Comparison of ENCODE assay signal across 1 cellular context in genomic region chr17:57990037-57990436, GRCh38.
TF ChIP-seq lines count a peak whose summit lies in the region.

No MANE protein-coding gene starts in this region.

TF ChIP-seq in K562, 482 proteins besides CTCF, POLR2A, EP300 and RAD21:
- no peak for TF ChIP-seq TBP (optimal IDR thresholded peaks at IDR 0.05; ENCODE audit: low read depth, low read length)
- TF ChIP-seq ZNF280A (IDR thresholded peaks at IDR 0.05; ENCODE audit: low read depth, partially characterized antibody) = no peak
- TF ChIP-seq, protein P1, sequence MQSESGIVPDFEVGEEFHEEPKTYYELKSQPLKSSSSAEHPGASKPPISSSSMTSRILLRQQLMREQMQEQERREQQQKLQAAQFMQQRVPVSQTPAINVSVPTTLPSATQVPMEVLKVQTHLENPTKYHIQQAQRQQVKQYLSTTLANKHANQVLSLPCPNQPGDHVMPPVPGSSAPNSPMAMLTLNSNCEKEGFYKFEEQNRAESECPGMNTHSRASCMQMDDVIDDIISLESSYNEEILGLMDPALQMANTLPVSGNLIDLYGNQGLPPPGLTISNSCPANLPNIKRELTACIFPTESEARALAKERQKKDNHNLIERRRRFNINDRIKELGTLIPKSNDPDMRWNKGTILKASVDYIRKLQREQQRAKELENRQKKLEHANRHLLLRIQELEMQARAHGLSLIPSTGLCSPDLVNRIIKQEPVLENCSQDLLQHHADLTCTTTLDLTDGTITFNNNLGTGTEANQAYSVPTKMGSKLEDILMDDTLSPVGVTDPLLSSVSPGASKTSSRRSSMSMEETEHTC (IDR thresholded peaks at IDR 0.05) = no peak
- no peak for TF ChIP-seq NR1H2 (CRISPR knock-in tag; IDR thresholded peaks at IDR 0.05)
- TF ChIP-seq SRSF1 (IDR thresholded peaks at IDR 0.05; ENCODE audit: low read depth, low read length) = no peak
- no peak for TF ChIP-seq ZNF780A (CRISPR knock-in tag; IDR thresholded peaks at IDR 0.05)
- TF ChIP-seq ZBTB33 (CRISPR knock-in tag; IDR thresholded peaks at IDR 0.05) = no peak
- TF ChIP-seq NFE2L1 (tag; IDR thresholded peaks at IDR 0.05; ENCODE audit: borderline replicate concordance, low read depth) = no peak
TF ChIP-seq in K562: peak in this region for 0.
